In the genomic region with DNA sequence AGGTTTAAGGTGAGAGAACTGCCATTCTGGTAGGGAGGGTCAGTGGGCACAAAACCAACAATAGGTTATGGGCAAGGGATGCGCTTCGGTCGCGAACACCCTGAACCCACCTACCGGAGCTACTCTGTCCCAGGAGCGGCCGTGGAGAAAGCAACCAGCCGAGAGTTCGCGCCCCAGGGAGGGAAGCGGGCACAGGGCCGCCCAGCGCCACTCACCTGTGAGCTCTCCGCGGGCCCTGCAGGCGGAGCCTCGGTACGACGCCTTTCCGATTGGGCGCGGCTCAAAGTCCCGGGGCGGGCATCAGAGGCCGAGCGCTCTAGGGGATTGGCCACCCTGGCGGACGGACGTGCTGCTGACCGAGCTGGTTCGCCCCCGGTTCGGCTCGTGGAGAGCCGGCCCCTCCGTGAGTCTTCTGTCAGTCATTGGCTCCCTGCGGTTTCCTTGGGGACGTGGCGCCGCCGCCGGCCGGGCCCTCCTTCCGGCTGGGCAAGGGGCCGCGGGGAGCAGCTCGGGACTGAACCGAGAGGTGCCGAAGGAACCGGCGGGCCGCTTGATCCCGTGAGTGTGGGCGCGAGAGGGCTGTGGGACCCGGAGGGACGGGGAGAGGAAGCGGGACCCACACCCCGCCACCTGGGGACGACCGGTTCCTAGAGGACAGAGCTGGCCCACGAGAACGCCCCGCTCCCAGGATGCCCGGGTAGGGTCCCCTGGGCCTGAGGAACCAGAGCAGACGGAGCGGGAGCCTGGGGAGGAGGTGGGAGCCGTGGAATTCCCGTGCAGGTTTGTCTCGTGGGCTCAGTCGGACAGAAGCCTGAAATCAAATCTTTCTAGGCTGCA, we compare ENCODE assay signal across 8 cellular contexts. TPM values are rescaled to one million over a fixed set of nuclear protein-coding genes. Genes with fewer than 3 reads are reported as not detected.
DNase-seq lines count a peak whose midpoint lies in the region; ATAC-seq and TF ChIP-seq lines count a peak whose summit lies in the region.

ENTPD7 (plus strand) TSS at position 479 of the 837 bp plus-strand sequence. CDS start 448 bp downstream, outside the sequence.

- no TSS peak for BruUV-seq in PC-9 (replicated peaks; lab: Mats Ljungman, UMichigan)

- peak within 1 kb of the TSS; percentile 82 for H2AFZ ChIP-seq in PC-9

- no peaks in the 10 kb centered on the region for H4K20me1 ChIP-seq in PC-9 (ENCODE audit: insufficient read depth)

- H3K9me3 Mint-ChIP-seq in activated T-cell treated with anti-CD3 and anti-CD28 coated beads, Interleukin-2, amount 50 U/mL, for 4 hours: no peaks in the 10 kb centered on the region

- no peaks in the 10 kb centered on the region for H3K9me2 ChIP-seq in PC-9 (ENCODE audit: insufficient read depth)

- CTCF ChIA-PET in PC-9 (lab: Charles Lee): interaction anchor here (0.5 to 0.6 kb wide), 3 partner anchors 38 to 98 kb away, joined by 3 to 4 read pairs (median 3); partner anchors contain the start of gene SLC25A28

- ATAC-seq in GM21717 (IDR thresholded peaks at IDR 0.05; ENCODE audit: unreplicated experiment) (peak; percentile 99), esophagus mucosa (peak; percentile 93)
- peak; percentile 99 for ATAC-seq in activated T-cell treated with anti-CD3 and anti-CD28 coated beads, Interleukin-2, amount 50 U/mL, for 4 hours

- peaks cover 12% of the 10 kb centered on the region for H3K27me3 Mint-ChIP-seq in activated T-cell treated with anti-CD3 and anti-CD28 coated beads, Interleukin-2, amount 50 U/mL, for 4 hours (ENCODE audit: low read depth)

- H3K36me3 ChIP-seq in PC-9 (ENCODE audit: low read depth) (no peaks in the 10 kb centered on the region), muscle layer of colon (ENCODE audit: insufficient read depth, low read length) (no peaks in the 10 kb centered on the region)

- TF ChIP-seq CTCF in PC-9 (conservative IDR thresholded peaks at IDR 0.05): no peak; the same call in 1 of the 2 replicates

- H3K27ac ChIP-seq in PC-9 (peak within 1 kb of the TSS; percentile 12; the same call in 1 of the 2 replicates), muscle layer of colon (ENCODE audit: low read depth, low read length) (peak within 1 kb of the TSS; percentile 50)

- peak within 1 kb of the TSS; percentile 80 for H3K4me3 ChIP-seq in Jurkat, Clone E6-1 (ENCODE audit: low read length)
- peak within 1 kb of the TSS; percentile 98 for H3K4me3 ChIP-seq in PC-9
- H3K4me3 ChIP-seq in muscle layer of colon (ENCODE audit: low read depth in 1 of 2, low read length in 2 of 2): peak within 1 kb of the TSS; percentile 78 to 84

- peaks cover 4% of the 10 kb centered on the region for H3K36me3 Mint-ChIP-seq in activated T-cell treated with anti-CD3 and anti-CD28 coated beads, Interleukin-2, amount 50 U/mL, for 4 hours (ENCODE audit: insufficient read depth)

- DNase-seq in DMS53 (lab: John Stamatoyannopoulos, UW): peak; percentile 99
- DNase-seq in Jurkat, Clone E6-1 (ENCODE audit: low read depth, low spot score): peak; percentile 83
- peak; percentile 89 to 93 for DNase-seq in PC-9
- DNase-seq in activated T-cell treated with anti-CD3 and anti-CD28 coated beads, Interleukin-2, amount 50 U/mL, for 4 hours: peak; percentile 82
- peak; percentile 71 for DNase-seq in stimulated activated CD8-positive, alpha-beta memory T cell treated with anti-CD3 and anti-CD28 coated beads, Interleukin-7, amount 100 ng/mL, for 1 hour (ENCODE audit: low read depth in 2 of 2)

- peaks cover 42% of the 10 kb centered on the region for H3K79me2 ChIP-seq in PC-9 (ENCODE audit: low read depth)

- peak within 1 kb of the TSS; percentile 84 for H3K4me2 ChIP-seq in PC-9

- peaks cover 23% of the 10 kb centered on the region for H3K4me1 Mint-ChIP-seq in activated T-cell treated with anti-CD3 and anti-CD28 coated beads, Interleukin-2, amount 50 U/mL, for 4 hours (ENCODE audit: low read depth)

- no peaks in the 10 kb centered on the region for H3K27me3 ChIP-seq in PC-9 (ENCODE audit: insufficient read depth, low read depth)
- H3K27me3 ChIP-seq in muscle layer of colon (ENCODE audit: control insufficient read depth in 1 of 2, insufficient read depth in 2 of 2, low read length in 2 of 2): no peaks in the 10 kb centered on the region

- H3K9me3 ChIP-seq in PC-9 (ENCODE audit: insufficient read depth, low read depth) (no peaks in the 10 kb centered on the region), muscle layer of colon (ENCODE audit: low read length) (no peaks in the 10 kb centered on the region)

- POLR2A ChIA-PET in PC-9 (lab: Charles Lee; ENCODE audit: unreplicated experiment): interaction anchor here (0.6 to 1.5 kb wide), 4 partner anchors 38 to 100 kb away, joined by 3 to 12 read pairs (median 4); no protein-coding TSS in a partner anchor

- peaks cover 10% of the 10 kb centered on the region; the same call in 1 of the 2 replicates for H3F3A ChIP-seq in PC-9 (ENCODE audit: insufficient read depth, low read depth)

- peak within 1 kb of the TSS; percentile 87 for H3K4me3 Mint-ChIP-seq in activated T-cell treated with anti-CD3 and anti-CD28 coated beads, Interleukin-2, amount 50 U/mL, for 4 hours

- intact Hi-C loops in PC-9 (cut with micrococcal nuclease; ENCODE audit: unreplicated experiment): loop anchor here (1.0 kb wide), 1 partner anchor 38 kb away; no protein-coding TSS in a partner anchor

- peak within 1 kb of the TSS; percentile 61 for H3K9ac ChIP-seq in muscle layer of colon (ENCODE audit: low read length)

- H3K4me1 ChIP-seq in PC-9 (replicated peaks; ENCODE audit: insufficient read depth) (peaks cover 37% of the 10 kb centered on the region), muscle layer of colon (ENCODE audit: insufficient read depth, low read length) (peaks cover 7% of the 10 kb centered on the region)

RNA-seq across cellular contexts. Expression of gene ENTPD7, which starts in this region (rescaled TPM):
- polyA plus RNA-seq in Jurkat, Clone E6-1 (2012; ENCODE audit: insufficient read depth, insufficient read length): 3.8 TPM
- total RNA-seq in PC-9 (2021) (4.2 and 5.4 TPM in 2 replicates), esophagus mucosa (16.0 TPM)
- 1 to 10 TPM; 7.7 to 8.2 (median 7.9) TPM for total RNA-seq in activated T-cell treated with anti-CD3 and anti-CD28 coated beads, Interleukin-2, amount 50 U/mL, for 4 hours

Comparison
In these comparisons a context has a peak if more than half of its experiments do, and no peak if none do; other contexts are left out.
1. Peak in every context shown above with its lines: DNase-seq, ATAC-seq, H3K4me3 ChIP-seq and H3K27ac ChIP-seq.